ENCODE assay signal across 8 cellular contexts in genomic region chr10:112532053-112532658, GRCh38.
DNase-seq lines count a peak whose midpoint lies in the region; ATAC-seq and TF ChIP-seq lines count a peak whose summit lies in the region.

No MANE protein-coding gene starts in this region.

- no peaks in the 10 kb centered on the region for H3K9me3 ChIP-seq in DND-41 (ENCODE audit: insufficient read depth, low read length, severe bottlenecking)

- peaks cover 65% of the 10 kb centered on the region for H3K4me1 Mint-ChIP-seq in brain

- H3K79me2 ChIP-seq in DND-41 (ENCODE audit: insufficient read depth, low read length) = no peaks in the 10 kb centered on the region

- H3K27me3 ChIP-seq in DND-41 (ENCODE audit: insufficient read depth, low read length, poor library complexity) = no peaks in the 10 kb centered on the region

- no peak overlapping the region for H3K4me2 ChIP-seq in DND-41 (ENCODE audit: insufficient read depth, low read length)

- no peak overlapping the region for H3K27ac ChIP-seq in DND-41 (ENCODE audit: low read length)

- H3K4me3 ChIP-seq in DND-41 (ENCODE audit: low read depth in 1 of 2, low read length in 2 of 2) = no peak overlapping the region

- H3K36me3 Mint-ChIP-seq in brain = peaks cover 5% of the 10 kb centered on the region

- H4K20me1 ChIP-seq in DND-41 (ENCODE audit: insufficient read depth, low read length) = no peaks in the 10 kb centered on the region; the same call in 1 of the 2 replicates

- no peak overlapping the region for H3K9ac ChIP-seq in DND-41 (ENCODE audit: low read depth, low read length)

- no peaks in the 10 kb centered on the region for H3K27me3 Mint-ChIP-seq in brain

- no peak overlapping the region for H2AFZ ChIP-seq in DND-41 (ENCODE audit: low read depth, low read length)

- no peaks in the 10 kb centered on the region for H3K9me3 Mint-ChIP-seq in brain

- peaks cover 18% of the 10 kb centered on the region for H3K4me1 ChIP-seq in DND-41 (ENCODE audit: insufficient read depth, low read length)

- H3K27ac Mint-ChIP-seq in brain = peak overlapping the region in 3 of 5 experiments; percentile 9 to 84 (median 83)

- no peaks in the 10 kb centered on the region for H3K36me3 ChIP-seq in DND-41 (ENCODE audit: insufficient read depth, low read length)

- no peak for DNase-seq in DND-41
- no peak for DNase-seq in effector CD4-positive, alpha-beta T cell
- no peak for DNase-seq in dermis blood vessel endothelial cell
- DNase-seq in mucosa of gallbladder (ENCODE audit: low spot score) = no peak
- no peak for DNase-seq in HPDE6-E6E7 (ENCODE audit: extremely low spot score)

- ATAC-seq in DND-41 (ENCODE audit: insufficient read depth, low read depth) (0 out of 3 replicates have a peak, but pooled peaks have one; percentile 29), GM21360 (IDR thresholded peaks at IDR 0.05; ENCODE audit: unreplicated experiment) (peak; percentile 100), HG03558 (IDR thresholded peaks at IDR 0.05; ENCODE audit: extremely low read depth, unreplicated experiment) (peak; percentile 98)

- no peak for TF ChIP-seq CTCF in DND-41 (IDR thresholded peaks at IDR 0.05; ENCODE audit: borderline replicate concordance, extremely low read depth, low read length, poor library complexity, severe bottlenecking)
- no peak for TF ChIP-seq CTCF in brain (conservative IDR thresholded peaks at IDR 0.05)

- peak overlapping the region in 3 of 5 experiments; percentile 65 to 72 (median 67) for H3K4me3 Mint-ChIP-seq in brain

Comparison
In these comparisons a context has a peak if more than half of its experiments do, and no peak if none do; other contexts are left out.
1. ATAC-seq: peak in every context shown above with its lines; median percentile 100 in GM21360; 98 in HG03558; 29 in DND-41.